In the genomic region with DNA sequence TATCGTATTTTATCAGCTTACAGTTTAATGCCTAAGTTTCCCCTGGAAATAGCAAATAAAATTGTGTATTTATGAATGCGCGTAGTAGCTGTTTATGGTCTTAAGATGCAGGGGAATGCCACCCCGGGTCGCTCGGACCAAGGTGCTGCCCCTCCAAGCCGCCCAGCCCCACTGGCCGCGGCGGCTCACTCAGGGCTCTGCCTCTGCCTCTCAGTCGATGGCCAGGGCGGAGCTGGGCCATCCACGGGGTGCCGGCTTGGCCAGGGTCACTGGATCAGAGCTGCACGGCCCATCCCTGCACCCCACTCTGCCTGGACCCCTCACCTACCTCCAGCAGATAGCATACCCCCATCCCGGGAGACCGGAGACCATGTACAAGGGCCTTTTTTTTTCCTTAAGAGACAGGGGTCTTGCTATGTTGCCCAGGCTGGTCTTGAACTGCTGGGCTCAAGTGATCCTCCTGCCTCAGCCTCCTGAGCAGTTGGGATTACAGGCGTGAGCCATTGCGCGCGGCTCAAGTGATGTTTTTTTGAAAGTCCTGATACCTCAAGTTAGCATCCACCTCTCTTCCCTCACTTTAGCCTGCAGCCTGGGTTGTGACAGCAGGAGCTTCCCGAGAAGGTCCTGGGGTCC, we compare ENCODE assay signal across 28 cellular contexts.
"Had no signal": no experiment of that assay in that cellular context is flagged by ENCODE, and none has a peak within 500 bp of the region (broad histone marks: within the 10 kb centered on the region; RNA-seq: fewer than 3 reads in every experiment).

No MANE protein-coding gene starts in this region.

- H3K27me3 Mint-ChIP-seq: progenitor cell of endocrine pancreas had no signal

- H3K4me3 ChIP-seq: coronary artery, esophagus muscularis mucosa, gastroesophageal sphincter, heart left ventricle, hepatocyte, right lobe of liver, suprapubic skin, transverse colon, upper lobe of right lung, uterus had no signal

- H3K4me2 ChIP-seq: hepatocyte had no signal

- H3K27ac Mint-ChIP-seq: progenitor cell of endocrine pancreas; stimulated activated naive CD8-positive, alpha-beta T cell treated with anti-CD3 and anti-CD28 coated beads, Interleukin-15, amount 100 ng/mL, for 72 hours had no signal

- H3K9me3 ChIP-seq: esophagus muscularis mucosa, gastroesophageal sphincter, heart left ventricle, neutrophil, right lobe of liver, suprapubic skin, transverse colon, upper lobe of right lung, uterus had no signal

- H3K4me1 Mint-ChIP-seq: neural crest cell; stimulated activated naive CD8-positive, alpha-beta T cell treated with anti-CD3 and anti-CD28 coated beads, Interleukin-15, amount 100 ng/mL, for 72 hours had no signal

- H3K4me1 ChIP-seq: foreskin keratinocyte, gastroesophageal sphincter, parathyroid adenoma, transverse colon, upper lobe of right lung, uterus had no signal

- DNase-seq: dermis blood vessel endothelial cell; effector memory CD4-positive, alpha-beta T cell; foreskin keratinocyte; mesendoderm; midbrain; small intestine; stimulated activated CD4-positive, alpha-beta T cell treated with anti-CD3 and anti-CD28 coated beads, Interleukin-12 subunit alpha, Interleukin-12 subunit beta, amount 100 ng/mL, for 4 hours; stimulated activated CD4-positive, alpha-beta T cell treated with anti-CD3 and anti-CD28 coated beads, Interleukin-1b, Interleukin-23, amount 100 ng/mL, for 48 hours; stimulated activated CD4-positive, alpha-beta T cell treated with anti-CD3 and anti-CD28 coated beads, Interleukin-4, amount 100 ng/mL, for 1 hour; stimulated activated CD8-positive, alpha-beta memory T cell treated with anti-CD3 and anti-CD28 coated beads, Interleukin-4, amount 100 ng/mL, for 48 hours; stimulated activated naive CD4-positive, alpha-beta T cell; stimulated activated naive CD8-positive, alpha-beta T cell treated with anti-CD3 and anti-CD28 coated beads, Interleukin-15, amount 100 ng/mL, for 72 hours; transverse colon; upper lobe of right lung; uterus had no signal

- H3K27ac ChIP-seq: coronary artery, esophagus muscularis mucosa, foreskin keratinocyte, gastroesophageal sphincter, heart left ventricle, hepatocyte, neutrophil, parathyroid adenoma, right lobe of liver, suprapubic skin, transverse colon, upper lobe of right lung, uterus had no signal

- H2AFZ ChIP-seq: hepatocyte, parathyroid adenoma had no signal

- H3K4me3 Mint-ChIP-seq: naive thymus-derived CD8-positive, alpha-beta T cell; neural crest cell; stimulated activated naive CD8-positive, alpha-beta T cell treated with anti-CD3 and anti-CD28 coated beads, Interleukin-15, amount 100 ng/mL, for 72 hours had no signal

- H3K9me3 Mint-ChIP-seq: naive thymus-derived CD8-positive, alpha-beta T cell; neural crest cell; stimulated activated naive CD8-positive, alpha-beta T cell treated with anti-CD3 and anti-CD28 coated beads, Interleukin-15, amount 100 ng/mL, for 72 hours had no signal

- ATAC-seq: foreskin keratinocyte; gastroesophageal sphincter; heart left ventricle; left lobe of liver; naive thymus-derived CD8-positive, alpha-beta T cell; right lobe of liver; stimulated activated naive CD8-positive, alpha-beta T cell treated with anti-CD3 and anti-CD28 coated beads, Interleukin-15, amount 100 ng/mL, for 72 hours; upper lobe of right lung had no signal

- H3K9ac ChIP-seq: parathyroid adenoma had no signal

- H3K27me3 ChIP-seq: esophagus muscularis mucosa, foreskin keratinocyte, gastroesophageal sphincter, heart left ventricle, hepatocyte, right lobe of liver, suprapubic skin, transverse colon, upper lobe of right lung, uterus had no signal

- H3K36me3 ChIP-seq: uterus had no signal
